In genomic region chr7:49389866-49390265, GRCh38 we compare ENCODE assay signal across 20 cellular contexts.
"Had no signal": no experiment of that assay in that cellular context is flagged by ENCODE, and none has a peak within 500 bp of the region (broad histone marks: within the 10 kb centered on the region; RNA-seq: fewer than 3 reads in every experiment).

No MANE protein-coding gene starts in this region.

- H3K4me1 ChIP-seq: upper lobe of right lung had no signal

- ATAC-seq: activated T-cell treated with anti-CD3 and anti-CD28 coated beads, Interleukin-2, amount 50 U/mL, for 72 hours; upper lobe of right lung had no signal

- H3K4me3 ChIP-seq: upper lobe of right lung had no signal

- H3K36me3 ChIP-seq: upper lobe of right lung had no signal

- H3K27ac ChIP-seq: upper lobe of right lung had no signal

- DNase-seq: activated CD4-positive, alpha-beta T cell treated with anti-CD3 and anti-CD28 coated beads for 1 hour; activated CD4-positive, alpha-beta T cell treated with anti-CD3 and anti-CD28 coated beads, Interleukin-2, amount 50 U/mL, for 4 hours; activated effector memory CD4-positive, alpha-beta T cell treated with anti-CD3 and anti-CD28 coated beads, Interleukin-2, amount 50 U/mL, for 16 hours; activated naive CD4-positive, alpha-beta T cell treated with anti-CD3 and anti-CD28 coated beads, Interleukin-2, amount 50 U/mL, for 16 hours; activated T-cell treated with anti-CD3 and anti-CD28 coated beads, Interleukin-2, amount 50 U/mL, for 72 hours; aorta; cerebellar nuclear complex; cortex of kidney; erythroblast; foreskin melanocyte; glutamatergic neuron; hippocampal formation; nephron progenitor cell; occipital lobe; posterior cingulate gyrus; retina; stimulated activated CD4-positive, alpha-beta T cell treated with anti-CD3 and anti-CD28 coated beads, Interleukin-1b, Interleukin-23, amount 100 ng/mL, for 48 hours; stimulated activated CD8-positive, alpha-beta memory T cell treated with anti-CD3 and anti-CD28 coated beads, Interleukin-4, amount 100 ng/mL, for 48 hours; stimulated activated naive CD4-positive, alpha-beta T cell; upper lobe of right lung had no signal

- H3K27me3 ChIP-seq: upper lobe of right lung had no signal

- H3K9me3 ChIP-seq: upper lobe of right lung had no signal
